1 cellular context compared by ENCODE assay signal in the genomic region with DNA sequence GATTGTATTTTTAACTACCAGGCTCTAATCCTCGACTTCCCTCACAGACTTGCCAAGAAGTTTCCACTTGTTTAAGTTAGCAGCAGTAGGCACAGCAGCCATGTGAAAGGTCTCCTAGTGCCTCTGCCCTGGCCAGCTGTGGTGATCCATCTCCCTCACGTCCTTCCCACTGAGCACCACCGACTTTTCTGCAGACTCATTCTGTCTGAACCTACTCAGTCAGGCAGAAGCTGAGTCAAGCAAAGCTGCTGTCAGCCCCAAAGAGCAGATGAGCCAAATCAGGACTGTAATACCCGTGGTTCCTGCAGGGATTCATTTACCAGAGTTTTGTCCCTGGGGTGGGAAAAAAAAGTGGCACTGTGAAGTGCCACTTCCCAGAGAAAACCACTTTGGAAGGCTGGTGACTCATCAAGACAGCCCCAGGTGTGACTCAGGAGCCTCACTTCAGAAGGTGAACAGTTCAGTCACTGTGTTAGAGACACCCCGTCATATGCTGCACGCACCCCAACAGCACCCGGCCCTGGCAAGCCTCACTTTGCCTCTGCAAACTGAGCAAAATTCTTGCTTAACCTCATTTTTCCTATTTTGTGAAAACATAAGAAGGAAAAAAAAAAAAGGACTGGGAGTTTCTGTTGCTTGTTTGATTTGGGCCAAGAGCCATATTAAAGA.
TF ChIP-seq lines count a peak whose summit lies in the region.

No MANE protein-coding gene starts in this region.

TF ChIP-seq in K562, 482 proteins besides CTCF, POLR2A, EP300 and RAD21 (continued from another document):
- TF ChIP-seq, protein P1, sequence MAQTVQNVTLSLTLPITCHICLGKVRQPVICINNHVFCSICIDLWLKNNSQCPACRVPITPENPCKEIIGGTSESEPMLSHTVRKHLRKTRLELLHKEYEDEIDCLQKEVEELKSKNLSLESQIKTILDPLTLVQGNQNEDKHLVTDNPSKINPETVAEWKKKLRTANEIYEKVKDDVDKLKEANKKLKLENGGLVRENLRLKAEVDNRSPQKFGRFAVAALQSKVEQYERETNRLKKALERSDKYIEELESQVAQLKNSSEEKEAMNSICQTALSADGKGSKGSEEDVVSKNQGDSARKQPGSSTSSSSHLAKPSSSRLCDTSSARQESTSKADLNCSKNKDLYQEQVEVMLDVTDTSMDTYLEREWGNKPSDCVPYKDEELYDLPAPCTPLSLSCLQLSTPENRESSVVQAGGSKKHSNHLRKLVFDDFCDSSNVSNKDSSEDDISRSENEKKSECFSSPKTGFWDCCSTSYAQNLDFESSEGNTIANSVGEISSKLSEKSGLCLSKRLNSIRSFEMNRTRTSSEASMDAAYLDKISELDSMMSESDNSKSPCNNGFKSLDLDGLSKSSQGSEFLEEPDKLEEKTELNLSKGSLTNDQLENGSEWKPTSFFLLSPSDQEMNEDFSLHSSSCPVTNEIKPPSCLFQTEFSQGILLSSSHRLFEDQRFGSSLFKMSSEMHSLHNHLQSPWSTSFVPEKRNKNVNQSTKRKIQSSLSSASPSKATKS (CRISPR knock-in tag; IDR thresholded peaks at IDR 0.05), result no peak
- TF ChIP-seq FOSL1 (tag; conservative IDR thresholded peaks at IDR 0.05) (peak; percentile 41; the same call in 1 of the 2 replicates), ZNF282 (CRISPR knock-in tag; IDR thresholded peaks at IDR 0.05) (no peak), TCF7L2 (IDR thresholded peaks at IDR 0.05; ENCODE audit: low read depth, low read length) (no peak), ZNF561 (CRISPR knock-in tag; conservative IDR thresholded peaks at IDR 0.05) (no peak), MTA3 (IDR thresholded peaks at IDR 0.05; ENCODE audit: borderline replicate concordance) (no peak), NFE2 (IDR thresholded peaks at IDR 0.05; ENCODE audit: low read depth) (peak; percentile 71), TAF1 (IDR thresholded peaks at IDR 0.05; ENCODE audit: control insufficient read depth, extremely low read depth, insufficient read depth, low read length, severe bottlenecking) (no peak), ZNF695 (CRISPR knock-in tag; IDR thresholded peaks at IDR 0.05) (no peak), SMARCA4 (IDR thresholded peaks at IDR 0.05) (0 out of 2 replicates have a peak, but pooled peaks have one; percentile 10), CTBP1 (IDR thresholded peaks at IDR 0.05; ENCODE audit: borderline replicate concordance) (no peak), C11orf30 (IDR thresholded peaks at IDR 0.05; ENCODE audit: low read depth) (peak; percentile 64), ZNF232 (CRISPR knock-in tag; IDR thresholded peaks at IDR 0.05) (no peak), ZNF75A (CRISPR knock-in tag; IDR thresholded peaks at IDR 0.05) (no peak), ZKSCAN1 (IDR thresholded peaks at IDR 0.05; ENCODE audit: low read depth, low read length) (no peak), SP1 (CRISPR knock-in tag; IDR thresholded peaks at IDR 0.05) (no peak), MEIS2 (IDR thresholded peaks at IDR 0.05; ENCODE audit: partially characterized antibody) (peak; percentile 35), ZNF316 (IDR thresholded peaks at IDR 0.05) (peak; percentile 56), ARID1B (IDR thresholded peaks at IDR 0.05) (no peak)
- TF ChIP-seq, protein P2, sequence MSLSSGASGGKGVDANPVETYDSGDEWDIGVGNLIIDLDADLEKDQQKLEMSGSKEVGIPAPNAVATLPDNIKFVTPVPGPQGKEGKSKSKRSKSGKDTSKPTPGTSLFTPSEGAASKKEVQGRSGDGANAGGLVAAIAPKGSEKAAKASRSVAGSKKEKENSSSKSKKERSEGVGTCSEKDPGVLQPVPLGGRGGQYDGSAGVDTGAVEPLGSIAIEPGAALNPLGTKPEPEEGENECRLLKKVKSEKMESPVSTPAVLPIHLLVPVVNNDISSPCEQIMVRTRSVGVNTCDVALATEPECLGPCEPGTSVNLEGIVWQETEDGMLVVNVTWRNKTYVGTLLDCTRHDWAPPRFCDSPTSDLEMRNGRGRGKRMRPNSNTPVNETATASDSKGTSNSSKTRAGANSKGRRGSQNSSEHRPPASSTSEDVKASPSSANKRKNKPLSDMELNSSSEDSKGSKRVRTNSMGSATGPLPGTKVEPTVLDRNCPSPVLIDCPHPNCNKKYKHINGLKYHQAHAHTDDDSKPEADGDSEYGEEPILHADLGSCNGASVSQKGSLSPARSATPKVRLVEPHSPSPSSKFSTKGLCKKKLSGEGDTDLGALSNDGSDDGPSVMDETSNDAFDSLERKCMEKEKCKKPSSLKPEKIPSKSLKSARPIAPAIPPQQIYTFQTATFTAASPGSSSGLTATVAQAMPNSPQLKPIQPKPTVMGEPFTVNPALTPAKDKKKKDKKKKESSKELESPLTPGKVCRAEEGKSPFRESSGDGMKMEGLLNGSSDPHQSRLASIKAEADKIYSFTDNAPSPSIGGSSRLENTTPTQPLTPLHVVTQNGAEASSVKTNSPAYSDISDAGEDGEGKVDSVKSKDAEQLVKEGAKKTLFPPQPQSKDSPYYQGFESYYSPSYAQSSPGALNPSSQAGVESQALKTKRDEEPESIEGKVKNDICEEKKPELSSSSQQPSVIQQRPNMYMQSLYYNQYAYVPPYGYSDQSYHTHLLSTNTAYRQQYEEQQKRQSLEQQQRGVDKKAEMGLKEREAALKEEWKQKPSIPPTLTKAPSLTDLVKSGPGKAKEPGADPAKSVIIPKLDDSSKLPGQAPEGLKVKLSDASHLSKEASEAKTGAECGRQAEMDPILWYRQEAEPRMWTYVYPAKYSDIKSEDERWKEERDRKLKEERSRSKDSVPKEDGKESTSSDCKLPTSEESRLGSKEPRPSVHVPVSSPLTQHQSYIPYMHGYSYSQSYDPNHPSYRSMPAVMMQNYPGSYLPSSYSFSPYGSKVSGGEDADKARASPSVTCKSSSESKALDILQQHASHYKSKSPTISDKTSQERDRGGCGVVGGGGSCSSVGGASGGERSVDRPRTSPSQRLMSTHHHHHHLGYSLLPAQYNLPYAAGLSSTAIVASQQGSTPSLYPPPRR (CRISPR knock-in tag; IDR thresholded peaks at IDR 0.05; ENCODE audit: borderline replicate concordance), result no peak
- TF ChIP-seq, protein P3, sequence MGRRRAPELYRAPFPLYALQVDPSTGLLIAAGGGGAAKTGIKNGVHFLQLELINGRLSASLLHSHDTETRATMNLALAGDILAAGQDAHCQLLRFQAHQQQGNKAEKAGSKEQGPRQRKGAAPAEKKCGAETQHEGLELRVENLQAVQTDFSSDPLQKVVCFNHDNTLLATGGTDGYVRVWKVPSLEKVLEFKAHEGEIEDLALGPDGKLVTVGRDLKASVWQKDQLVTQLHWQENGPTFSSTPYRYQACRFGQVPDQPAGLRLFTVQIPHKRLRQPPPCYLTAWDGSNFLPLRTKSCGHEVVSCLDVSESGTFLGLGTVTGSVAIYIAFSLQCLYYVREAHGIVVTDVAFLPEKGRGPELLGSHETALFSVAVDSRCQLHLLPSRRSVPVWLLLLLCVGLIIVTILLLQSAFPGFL (CRISPR knock-in tag; IDR thresholded peaks at IDR 0.05), result no peak
- TF ChIP-seq, protein P4, sequence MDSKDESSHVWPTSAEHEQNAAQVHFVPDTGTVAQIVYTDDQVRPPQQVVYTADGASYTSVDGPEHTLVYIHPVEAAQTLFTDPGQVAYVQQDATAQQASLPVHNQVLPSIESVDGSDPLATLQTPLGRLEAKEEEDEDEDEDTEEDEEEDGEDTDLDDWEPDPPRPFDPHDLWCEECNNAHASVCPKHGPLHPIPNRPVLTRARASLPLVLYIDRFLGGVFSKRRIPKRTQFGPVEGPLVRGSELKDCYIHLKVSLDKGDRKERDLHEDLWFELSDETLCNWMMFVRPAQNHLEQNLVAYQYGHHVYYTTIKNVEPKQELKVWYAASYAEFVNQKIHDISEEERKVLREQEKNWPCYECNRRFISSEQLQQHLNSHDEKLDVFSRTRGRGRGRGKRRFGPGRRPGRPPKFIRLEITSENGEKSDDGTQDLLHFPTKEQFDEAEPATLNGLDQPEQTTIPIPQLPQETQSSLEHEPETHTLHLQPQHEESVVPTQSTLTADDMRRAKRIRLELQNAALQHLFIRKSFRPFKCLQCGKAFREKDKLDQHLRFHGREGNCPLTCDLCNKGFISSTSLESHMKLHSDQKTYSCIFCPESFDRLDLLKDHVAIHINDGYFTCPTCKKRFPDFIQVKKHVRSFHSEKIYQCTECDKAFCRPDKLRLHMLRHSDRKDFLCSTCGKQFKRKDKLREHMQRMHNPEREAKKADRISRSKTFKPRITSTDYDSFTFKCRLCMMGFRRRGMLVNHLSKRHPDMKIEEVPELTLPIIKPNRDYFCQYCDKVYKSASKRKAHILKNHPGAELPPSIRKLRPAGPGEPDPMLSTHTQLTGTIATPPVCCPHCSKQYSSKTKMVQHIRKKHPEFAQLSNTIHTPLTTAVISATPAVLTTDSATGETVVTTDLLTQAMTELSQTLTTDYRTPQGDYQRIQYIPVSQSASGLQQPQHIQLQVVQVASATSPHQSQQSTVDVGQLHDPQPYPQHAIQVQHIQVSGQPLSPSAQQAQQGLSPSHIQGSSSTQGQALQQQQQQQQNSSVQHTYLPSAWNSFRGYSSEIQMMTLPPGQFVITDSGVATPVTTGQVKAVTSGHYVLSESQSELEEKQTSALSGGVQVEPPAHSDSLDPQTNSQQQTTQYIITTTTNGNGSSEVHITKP (IDR thresholded peaks at IDR 0.05; ENCODE audit: partially characterized antibody), result no peak
- TF ChIP-seq, protein P5, sequence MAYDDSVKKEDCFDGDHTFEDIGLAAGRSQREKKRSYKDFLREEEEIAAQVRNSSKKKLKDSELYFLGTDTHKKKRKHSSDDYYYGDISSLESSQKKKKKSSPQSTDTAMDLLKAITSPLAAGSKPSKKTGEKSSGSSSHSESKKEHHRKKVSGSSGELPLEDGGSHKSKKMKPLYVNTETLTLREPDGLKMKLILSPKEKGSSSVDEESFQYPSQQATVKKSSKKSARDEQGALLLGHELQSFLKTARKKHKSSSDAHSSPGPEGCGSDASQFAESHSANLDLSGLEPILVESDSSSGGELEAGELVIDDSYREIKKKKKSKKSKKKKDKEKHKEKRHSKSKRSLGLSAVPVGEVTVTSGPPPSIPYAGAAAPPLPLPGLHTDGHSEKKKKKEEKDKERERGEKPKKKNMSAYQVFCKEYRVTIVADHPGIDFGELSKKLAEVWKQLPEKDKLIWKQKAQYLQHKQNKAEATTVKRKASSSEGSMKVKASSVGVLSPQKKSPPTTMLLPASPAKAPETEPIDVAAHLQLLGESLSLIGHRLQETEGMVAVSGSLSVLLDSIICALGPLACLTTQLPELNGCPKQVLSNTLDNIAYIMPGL (CRISPR knock-in tag; IDR thresholded peaks at IDR 0.05), result no peak
